1 cellular context compared by ENCODE assay signal in genomic region chr3:197368821-197369220, GRCh38.
TF ChIP-seq lines count a peak whose summit lies in the region.

No MANE protein-coding gene starts in this region.

TF ChIP-seq in HepG2, 621 proteins besides CTCF, POLR2A, EP300 and RAD21:
- no peak for TF ChIP-seq KAT2B (IDR thresholded peaks at IDR 0.05; ENCODE audit: borderline replicate concordance, low read depth, low read length)
- TF ChIP-seq ZBTB21 (CRISPR knock-in tag; IDR thresholded peaks at IDR 0.05): no peak
- TF ChIP-seq MXI1 (IDR thresholded peaks at IDR 0.05; ENCODE audit: borderline replicate concordance, low read depth, low read length): no peak
- no peak for TF ChIP-seq GATA4 (IDR thresholded peaks at IDR 0.05; ENCODE audit: borderline replicate concordance, low read depth)
- TF ChIP-seq, protein P1, sequence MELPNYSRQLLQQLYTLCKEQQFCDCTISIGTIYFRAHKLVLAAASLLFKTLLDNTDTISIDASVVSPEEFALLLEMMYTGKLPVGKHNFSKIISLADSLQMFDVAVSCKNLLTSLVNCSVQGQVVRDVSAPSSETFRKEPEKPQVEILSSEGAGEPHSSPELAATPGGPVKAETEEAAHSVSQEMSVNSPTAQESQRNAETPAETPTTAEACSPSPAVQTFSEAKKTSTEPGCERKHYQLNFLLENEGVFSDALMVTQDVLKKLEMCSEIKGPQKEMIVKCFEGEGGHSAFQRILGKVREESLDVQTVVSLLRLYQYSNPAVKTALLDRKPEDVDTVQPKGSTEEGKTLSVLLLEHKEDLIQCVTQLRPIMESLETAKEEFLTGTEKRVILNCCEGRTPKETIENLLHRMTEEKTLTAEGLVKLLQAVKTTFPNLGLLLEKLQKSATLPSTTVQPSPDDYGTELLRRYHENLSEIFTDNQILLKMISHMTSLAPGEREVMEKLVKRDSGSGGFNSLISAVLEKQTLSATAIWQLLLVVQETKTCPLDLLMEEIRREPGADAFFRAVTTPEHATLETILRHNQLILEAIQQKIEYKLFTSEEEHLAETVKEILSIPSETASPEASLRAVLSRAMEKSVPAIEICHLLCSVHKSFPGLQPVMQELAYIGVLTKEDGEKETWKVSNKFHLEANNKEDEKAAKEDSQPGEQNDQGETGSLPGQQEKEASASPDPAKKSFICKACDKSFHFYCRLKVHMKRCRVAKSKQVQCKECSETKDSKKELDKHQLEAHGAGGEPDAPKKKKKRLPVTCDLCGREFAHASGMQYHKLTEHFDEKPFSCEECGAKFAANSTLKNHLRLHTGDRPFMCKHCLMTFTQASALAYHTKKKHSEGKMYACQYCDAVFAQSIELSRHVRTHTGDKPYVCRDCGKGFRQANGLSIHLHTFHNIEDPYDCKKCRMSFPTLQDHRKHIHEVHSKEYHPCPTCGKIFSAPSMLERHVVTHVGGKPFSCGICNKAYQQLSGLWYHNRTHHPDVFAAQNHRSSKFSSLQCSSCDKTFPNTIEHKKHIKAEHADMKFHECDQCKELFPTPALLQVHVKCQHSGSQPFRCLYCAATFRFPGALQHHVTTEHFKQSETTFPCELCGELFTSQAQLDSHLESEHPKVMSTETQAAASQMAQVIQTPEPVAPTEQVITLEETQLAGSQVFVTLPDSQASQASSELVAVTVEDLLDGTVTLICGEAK (IDR thresholded peaks at IDR 0.05): no peak
- TF ChIP-seq, protein P1 (CRISPR knock-in tag; IDR thresholded peaks at IDR 0.05): no peak
- TF ChIP-seq NFKB2 (CRISPR knock-in tag; IDR thresholded peaks at IDR 0.05; ENCODE audit: borderline replicate concordance): no peak
- TF ChIP-seq ZNF670 (CRISPR knock-in tag; IDR thresholded peaks at IDR 0.05; ENCODE audit: borderline replicate concordance): no peak
- TF ChIP-seq BATF2 (CRISPR knock-in tag; IDR thresholded peaks at IDR 0.05): no peak
- TF ChIP-seq CREM (IDR thresholded peaks at IDR 0.05): no peak
- TF ChIP-seq CREM (CRISPR knock-in tag; IDR thresholded peaks at IDR 0.05): no peak
- TF ChIP-seq ZNF264 (CRISPR knock-in tag; IDR thresholded peaks at IDR 0.05): no peak
- TF ChIP-seq NR2F1 (CRISPR knock-in tag; IDR thresholded peaks at IDR 0.05): no peak
